17 cellular contexts compared by ENCODE assay signal in genomic region chrX:132209527-132209926, GRCh38. TPM values are rescaled to one million over a fixed set of nuclear protein-coding genes. Genes with fewer than 3 reads are reported as not detected.
DNase-seq lines count a peak whose midpoint lies in the region; TF ChIP-seq lines count a peak whose summit lies in the region.
"Had no signal": no experiment of that assay in that cellular context is flagged by ENCODE, and none has a peak within 500 bp of the region (broad histone marks: within the 10 kb centered on the region; RNA-seq: fewer than 3 reads in every experiment).

No MANE protein-coding gene starts in this region.

- H3K14ac ChIP-seq in mesenchymal stem cell (ENCODE audit: low read length in 2 of 2) = no peak overlapping the region

- DNase-seq in GM03348 (ENCODE audit: low spot score) (peak; percentile 9), M059J (ENCODE audit: low read depth) (peak; percentile 22), cardiac fibroblast (ENCODE audit: low read depth in 2 of 2) (peak; percentile 70 to 72), mesenchymal stem cell (peak; percentile 22), spleen (no peak), A172 (ENCODE audit: low spot score) (no peak)
- no peak for DNase-seq in activated T-cell treated with anti-CD3 and anti-CD28 coated beads, Interleukin-2, amount 50 U/mL, for 1 hour
- DNase-seq: activated T-cell treated with anti-CD3 and anti-CD28 coated beads, Interleukin-2, amount 50 U/mL, for 4 hours; CD8-positive, alpha-beta memory T cell; effector memory CD8-positive, alpha-beta T cell; GDM1; MM.1S; NCI-H2227 treated with DMSO at 0.1 percent for 48 hours; T-helper 1 cell had no signal

- no peak overlapping the region for H2BK120ac ChIP-seq in mesenchymal stem cell (ENCODE audit: low read depth, low read length)

- no peak overlapping the region for H3K18ac ChIP-seq in mesenchymal stem cell (ENCODE audit: low read depth in 1 of 2, low read length in 2 of 2)

- H3K9ac ChIP-seq in mesenchymal stem cell (ENCODE audit: low read length) = no peak overlapping the region

- no peak overlapping the region for H2AFZ ChIP-seq in mesenchymal stem cell (ENCODE audit: low read depth, low read length)

- no peak overlapping the region for H3K27ac ChIP-seq in mesenchymal stem cell (ENCODE audit: low read length, poor library complexity, severe bottlenecking)
- no peak overlapping the region for H3K27ac ChIP-seq in spleen
- H3K27ac ChIP-seq: ascending aorta, neutrophil had no signal

- H2BK12ac ChIP-seq in mesenchymal stem cell (ENCODE audit: low read length in 2 of 2) = no peak overlapping the region

- H2BK5ac ChIP-seq in mesenchymal stem cell (ENCODE audit: low read depth, low read length, poor library complexity, severe bottlenecking) = no peak overlapping the region

- peaks cover 0 to 6% of the 10 kb centered on the region in 2 experiments for H3K27me3 ChIP-seq in mesenchymal stem cell (ENCODE audit: control insufficient read depth in 1 of 2, insufficient read depth in 1 of 2, low read length in 2 of 2)
- peaks cover 0 to 8% (median 0%) of the 10 kb centered on the region in 7 donors for H3K27me3 ChIP-seq in spleen (replicated peaks in 1 of 7)
- H3K27me3 ChIP-seq: ascending aorta, neutrophil had no signal

- H3K4me2 ChIP-seq in mesenchymal stem cell (ENCODE audit: low read length, poor library complexity, severe bottlenecking) = no peak overlapping the region

- TF ChIP-seq CTCF in cardiac fibroblast (IDR thresholded peaks at IDR 0.05; ENCODE audit: low read depth, low read length) (no peak), spleen (IDR thresholded peaks at IDR 0.05 in 8 of 11, conservative IDR thresholded peaks at IDR 0.05 in 3 of 11) (no peak)

- peaks cover 7% of the 10 kb centered on the region for H3K79me1 ChIP-seq in mesenchymal stem cell (replicated peaks; ENCODE audit: low read length, poor library complexity, severe bottlenecking)

- no peak overlapping the region for H4K8ac ChIP-seq in mesenchymal stem cell (ENCODE audit: low read length)

- no peak overlapping the region for H3K23ac ChIP-seq in mesenchymal stem cell (ENCODE audit: low read length in 2 of 2)

- H3K9me3 ChIP-seq in mesenchymal stem cell (ENCODE audit: control insufficient read depth, low read length) (no peaks in the 10 kb centered on the region), spleen (no peaks in the 10 kb centered on the region)
- H3K9me3 ChIP-seq: ascending aorta, neutrophil had no signal

- no peak overlapping the region for H3K4ac ChIP-seq in mesenchymal stem cell (ENCODE audit: low read depth in 1 of 2, low read length in 2 of 2)

- H3K36me3 ChIP-seq in mesenchymal stem cell (ENCODE audit: control insufficient read depth in 1 of 2, insufficient read depth in 2 of 2, low read depth in 1 of 2, low read length in 2 of 2) (peaks cover 0 to 29% of the 10 kb centered on the region in 2 experiments), spleen (peaks cover 0 to 56% (median 5%) of the 10 kb centered on the region in 6 donors)

- H3K4me3 ChIP-seq in cardiac fibroblast (replicated peaks in 1 of 2; ENCODE audit: low read depth in 2 of 2, low read length in 2 of 2) (no peak overlapping the region), mesenchymal stem cell (ENCODE audit: insufficient read depth in 1 of 2, low read depth in 1 of 2, low read length in 2 of 2) (no peak overlapping the region), spleen (no peak overlapping the region)
- H3K4me3 ChIP-seq: ascending aorta, lung had no signal

- intact Hi-C loops in spleen (cut with DNase I; ENCODE audit: low total_unique reads) = no loop called here

- H2AK5ac ChIP-seq in mesenchymal stem cell (ENCODE audit: low read length, severe bottlenecking) = no peak overlapping the region

- no peak overlapping the region for H2BK15ac ChIP-seq in mesenchymal stem cell (ENCODE audit: low read depth, poor library complexity, severe bottlenecking)

- no peak overlapping the region for H4K91ac ChIP-seq in mesenchymal stem cell (ENCODE audit: low read length)

- H3K4me1 ChIP-seq in mesenchymal stem cell (ENCODE audit: control insufficient read depth, insufficient read depth, low read depth, low read length) (no peaks in the 10 kb centered on the region), spleen (peaks cover 0 to 72% (median 9%) of the 10 kb centered on the region in 6 donors)

- no peak for TF ChIP-seq POLR2A in spleen (IDR thresholded peaks at IDR 0.05)

RNA-seq across cellular contexts. Expression of gene RAP2C, which starts 9.7 kb away (rescaled TPM):
- total RNA-seq in M059J (2014; rRNA removed; shearing (Covaris generic)) = 51.3 and 64.9 TPM in 2 replicates
- polyA plus RNA-seq in mesenchymal stem cell (2013, experiment 1 of 2) = 22.7 TPM
- polyA plus RNA-seq in mesenchymal stem cell (2013, experiment 2 of 2) = 23.9 TPM
- total RNA-seq in spleen = 10 to 100 TPM; 22.6 to 38.5 (median 29.8) TPM
- polyA plus RNA-seq in spleen = 10 to 100 TPM; 22.5 to 27.8 (median 24.7) TPM
- 13.2 and 15.6 TPM in 2 replicates for total RNA-seq in A172 (2014; rRNA removed; shearing (Covaris generic))

Comparison
In these comparisons a context has a peak if more than half of its experiments do, and no peak if none do; other contexts are left out.
1. DNase-seq: peak in GM03348 (single experiment), M059J (single experiment), cardiac fibroblast (2 of 2) and mesenchymal stem cell (single experiment); none in spleen (single experiment), A172 (single experiment) and activated T-cell treated with anti-CD3 and anti-CD28 coated beads, Interleukin-2, amount 50 U/mL, for 1 hour (single experiment).